18 cellular contexts compared by ENCODE assay signal in genomic region chr18:8229786-8230185, GRCh38.
"Had no signal": no experiment of that assay in that cellular context is flagged by ENCODE, and none has a peak within 500 bp of the region (broad histone marks: within the 10 kb centered on the region; RNA-seq: fewer than 3 reads in every experiment).

No MANE protein-coding gene starts in this region.

- H3K4me1 Mint-ChIP-seq: activated CD4-positive, alpha-beta T cell treated with anti-CD3 and anti-CD28 coated beads, Interleukin-2, amount 10 ng/mL, durations not matched to agents 24 days and 14 days; activated naive CD8-positive, alpha-beta T cell treated with anti-CD3 and anti-CD28 coated beads, Interleukin-2, amount 10 ng/mL, durations not matched to agents 7 days and 5 days had no signal

- H3K4me1 ChIP-seq: body of pancreas, lower lobe of right lung, spleen, upper lobe of right lung had no signal

- H3K36me3 ChIP-seq: esophagus muscularis mucosa, lower lobe of right lung, spleen, upper lobe of right lung had no signal

- H3K9me3 Mint-ChIP-seq: activated CD4-positive, alpha-beta T cell treated with anti-CD3 and anti-CD28 coated beads, Interleukin-2, amount 10 ng/mL, durations not matched to agents 24 days and 14 days; activated T-helper 2 cell treated with anti-CD3 and anti-CD28 coated beads, Interferon-gamma antibody, Interleukin-2, Interleukin-4, amounts not matched to agents 10 μg/mL and 5 μg/mL and 100 μg/mL, durations not matched to agents 14 hours and 24 hours and 36 hours; central memory CD8-positive, alpha-beta T cell had no signal

- H3K4me3 ChIP-seq: body of pancreas, coronary artery, esophagus muscularis mucosa, lower lobe of right lung, spleen, upper lobe of right lung had no signal

- H3K27ac ChIP-seq: body of pancreas, coronary artery, esophagus muscularis mucosa, lower lobe of right lung, spleen, upper lobe of right lung had no signal

- DNase-seq: activated CD4-positive, alpha-beta T cell treated with anti-CD3 and anti-CD28 coated beads, Interleukin-2, amount 10 ng/mL, durations not matched to agents 24 days and 14 days; activated CD8-positive, alpha-beta T cell treated with anti-CD3 and anti-CD28 coated beads, Interleukin-2, amount 10 ng/mL, durations not matched to agents 7 days and 5 days; activated naive CD4-positive, alpha-beta T cell treated with Interleukin-2 at 50 U/mL for 16 hours; activated naive CD8-positive, alpha-beta T cell treated with anti-CD3 and anti-CD28 coated beads, Interleukin-2, amount 10 ng/mL, durations not matched to agents 7 days and 5 days; activated T-cell treated with anti-CD3 and anti-CD28 coated beads, Interleukin-2, amount 50 U/mL, for 24 hours; body of pancreas; lower lobe of right lung; midbrain; nephron progenitor cell; nucleus accumbens; spleen; stimulated activated naive CD4-positive, alpha-beta T cell; T1000; upper lobe of right lung had no signal

- H3K27me3 ChIP-seq: body of pancreas, esophagus muscularis mucosa, spleen, upper lobe of right lung had no signal

- H3K27me3 Mint-ChIP-seq: activated CD4-positive, alpha-beta T cell treated with anti-CD3 and anti-CD28 coated beads, Interleukin-2, amount 10 ng/mL, durations not matched to agents 24 days and 14 days; activated naive CD8-positive, alpha-beta T cell treated with anti-CD3 and anti-CD28 coated beads, Interleukin-2, amount 10 ng/mL, durations not matched to agents 7 days and 5 days; activated T-cell treated with anti-CD3 and anti-CD28 coated beads, Interleukin-2, amount 50 U/mL, for 24 hours; central memory CD8-positive, alpha-beta T cell had no signal

- H3K36me3 Mint-ChIP-seq: activated naive CD8-positive, alpha-beta T cell treated with anti-CD3 and anti-CD28 coated beads, Interleukin-2, amount 10 ng/mL, durations not matched to agents 7 days and 5 days had no signal

- H3K9me3 ChIP-seq: body of pancreas, upper lobe of right lung had no signal

- H3K27ac Mint-ChIP-seq: activated CD4-positive, alpha-beta T cell treated with anti-CD3 and anti-CD28 coated beads, Interleukin-2, amount 10 ng/mL, durations not matched to agents 24 days and 14 days; activated CD8-positive, alpha-beta T cell treated with anti-CD3 and anti-CD28 coated beads, Interleukin-2, amount 10 ng/mL, durations not matched to agents 7 days and 5 days; activated naive CD8-positive, alpha-beta T cell treated with anti-CD3 and anti-CD28 coated beads, Interleukin-2, amount 10 ng/mL, durations not matched to agents 7 days and 5 days; activated T-cell treated with anti-CD3 and anti-CD28 coated beads, Interleukin-2, amount 50 U/mL, for 24 hours; activated T-helper 2 cell treated with anti-CD3 and anti-CD28 coated beads, Interferon-gamma antibody, Interleukin-2, Interleukin-4, amounts not matched to agents 10 μg/mL and 5 μg/mL and 100 μg/mL, durations not matched to agents 14 hours and 24 hours and 36 hours; nephron progenitor cell had no signal

- H3K4me3 Mint-ChIP-seq: activated CD4-positive, alpha-beta T cell treated with anti-CD3 and anti-CD28 coated beads, Interleukin-2, amount 10 ng/mL, durations not matched to agents 24 days and 14 days; activated CD8-positive, alpha-beta T cell treated with anti-CD3 and anti-CD28 coated beads, Interleukin-2, amount 10 ng/mL, durations not matched to agents 7 days and 5 days; activated naive CD8-positive, alpha-beta T cell treated with anti-CD3 and anti-CD28 coated beads, Interleukin-2, amount 10 ng/mL, durations not matched to agents 7 days and 5 days; activated T-cell treated with anti-CD3 and anti-CD28 coated beads, Interleukin-2, amount 50 U/mL, for 24 hours; central memory CD8-positive, alpha-beta T cell; nephron progenitor cell had no signal
